ENCODE assay signal across 1 cellular context in the genomic region with DNA sequence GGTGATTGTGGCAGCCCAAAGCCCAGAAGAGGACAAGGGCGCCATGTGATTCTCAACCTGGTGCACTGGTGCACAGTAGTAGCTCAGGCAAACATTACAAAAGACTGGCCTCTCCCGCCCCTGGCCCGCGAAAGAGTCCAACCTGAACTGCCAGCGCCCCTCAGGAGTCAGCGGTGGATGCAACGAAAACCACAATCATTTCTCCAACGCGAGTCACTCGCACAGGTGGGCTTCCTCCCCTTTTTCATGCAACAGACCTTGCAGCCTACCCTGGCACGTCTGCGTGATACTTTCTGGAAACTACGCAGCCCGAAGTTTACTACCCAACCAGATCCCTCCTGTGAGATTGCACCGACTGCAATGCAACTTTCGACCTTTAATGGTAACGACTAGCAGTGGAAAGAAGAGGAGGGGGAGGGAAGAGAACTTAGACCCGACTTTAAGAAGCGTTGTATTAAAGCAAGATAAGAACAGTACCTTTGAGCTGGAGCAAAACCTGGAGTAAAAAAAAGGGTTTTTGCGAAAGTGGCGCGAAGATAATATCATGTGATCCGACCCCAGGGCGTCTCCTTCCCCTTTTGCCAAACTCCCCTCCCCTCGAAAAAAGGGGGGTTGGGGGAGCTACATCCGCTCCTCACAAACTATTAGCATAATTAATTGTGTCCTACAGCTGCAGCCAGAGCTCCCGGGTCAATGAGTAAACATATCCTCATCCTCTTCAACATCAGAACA.
TF ChIP-seq lines count a peak whose summit lies in the region.

No MANE protein-coding gene starts in this region.

TF ChIP-seq in GM23338, 12 proteins besides CTCF, POLR2A, EP300 and RAD21 (continued from another document):
- TF ChIP-seq, protein P1, sequence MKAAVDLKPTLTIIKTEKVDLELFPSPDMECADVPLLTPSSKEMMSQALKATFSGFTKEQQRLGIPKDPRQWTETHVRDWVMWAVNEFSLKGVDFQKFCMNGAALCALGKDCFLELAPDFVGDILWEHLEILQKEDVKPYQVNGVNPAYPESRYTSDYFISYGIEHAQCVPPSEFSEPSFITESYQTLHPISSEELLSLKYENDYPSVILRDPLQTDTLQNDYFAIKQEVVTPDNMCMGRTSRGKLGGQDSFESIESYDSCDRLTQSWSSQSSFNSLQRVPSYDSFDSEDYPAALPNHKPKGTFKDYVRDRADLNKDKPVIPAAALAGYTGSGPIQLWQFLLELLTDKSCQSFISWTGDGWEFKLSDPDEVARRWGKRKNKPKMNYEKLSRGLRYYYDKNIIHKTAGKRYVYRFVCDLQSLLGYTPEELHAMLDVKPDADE (IDR thresholded peaks at IDR 0.05): no peak
- no peak for TF ChIP-seq POLR2AphosphoS5 (IDR thresholded peaks at IDR 0.05; ENCODE audit: low read depth)
- TF ChIP-seq JUNB (IDR thresholded peaks at IDR 0.05; ENCODE audit: unreplicated experiment): no peak
- no peak for TF ChIP-seq ZNF331 (CRISPR knock-in tag; IDR thresholded peaks at IDR 0.05; ENCODE audit: low read depth)
- TF ChIP-seq, protein P2, sequence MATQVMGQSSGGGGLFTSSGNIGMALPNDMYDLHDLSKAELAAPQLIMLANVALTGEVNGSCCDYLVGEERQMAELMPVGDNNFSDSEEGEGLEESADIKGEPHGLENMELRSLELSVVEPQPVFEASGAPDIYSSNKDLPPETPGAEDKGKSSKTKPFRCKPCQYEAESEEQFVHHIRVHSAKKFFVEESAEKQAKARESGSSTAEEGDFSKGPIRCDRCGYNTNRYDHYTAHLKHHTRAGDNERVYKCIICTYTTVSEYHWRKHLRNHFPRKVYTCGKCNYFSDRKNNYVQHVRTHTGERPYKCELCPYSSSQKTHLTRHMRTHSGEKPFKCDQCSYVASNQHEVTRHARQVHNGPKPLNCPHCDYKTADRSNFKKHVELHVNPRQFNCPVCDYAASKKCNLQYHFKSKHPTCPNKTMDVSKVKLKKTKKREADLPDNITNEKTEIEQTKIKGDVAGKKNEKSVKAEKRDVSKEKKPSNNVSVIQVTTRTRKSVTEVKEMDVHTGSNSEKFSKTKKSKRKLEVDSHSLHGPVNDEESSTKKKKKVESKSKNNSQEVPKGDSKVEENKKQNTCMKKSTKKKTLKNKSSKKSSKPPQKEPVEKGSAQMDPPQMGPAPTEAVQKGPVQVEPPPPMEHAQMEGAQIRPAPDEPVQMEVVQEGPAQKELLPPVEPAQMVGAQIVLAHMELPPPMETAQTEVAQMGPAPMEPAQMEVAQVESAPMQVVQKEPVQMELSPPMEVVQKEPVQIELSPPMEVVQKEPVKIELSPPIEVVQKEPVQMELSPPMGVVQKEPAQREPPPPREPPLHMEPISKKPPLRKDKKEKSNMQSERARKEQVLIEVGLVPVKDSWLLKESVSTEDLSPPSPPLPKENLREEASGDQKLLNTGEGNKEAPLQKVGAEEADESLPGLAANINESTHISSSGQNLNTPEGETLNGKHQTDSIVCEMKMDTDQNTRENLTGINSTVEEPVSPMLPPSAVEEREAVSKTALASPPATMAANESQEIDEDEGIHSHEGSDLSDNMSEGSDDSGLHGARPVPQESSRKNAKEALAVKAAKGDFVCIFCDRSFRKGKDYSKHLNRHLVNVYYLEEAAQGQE (IDR thresholded peaks at IDR 0.05; ENCODE audit: unreplicated experiment): no peak
